Comparison of ENCODE assay signal across 2 cellular contexts in the genomic region with DNA sequence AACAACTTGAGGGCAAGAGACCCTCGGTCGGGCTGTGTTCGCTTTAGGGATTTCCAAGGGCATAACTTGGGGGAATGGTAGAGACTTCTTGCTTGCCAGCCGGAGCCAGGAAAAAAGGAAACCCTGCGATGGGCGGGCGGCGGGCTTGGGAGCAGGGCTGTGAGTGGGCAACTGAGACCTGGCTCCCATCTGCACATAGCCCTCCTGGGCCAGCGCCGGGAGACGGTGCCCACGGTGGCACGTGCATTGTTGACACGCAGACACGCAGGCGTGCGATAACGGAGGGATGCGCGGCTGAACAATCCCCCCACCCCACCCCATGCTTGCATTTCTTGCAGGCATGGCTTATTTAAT.
TF ChIP-seq lines count a peak whose summit lies in the region.

No MANE protein-coding gene starts in this region.

TF ChIP-seq in IMR-90, 13 proteins besides CTCF, POLR2A, EP300 and RAD21:
- TF ChIP-seq CEBPB (IDR thresholded peaks at IDR 0.05; ENCODE audit: low read depth, low read length) (no peak), BHLHE40 (IDR thresholded peaks at IDR 0.05; ENCODE audit: low read depth, low read length) (0 out of 2 replicates have a peak, but pooled peaks have one; percentile 13)

TF ChIP-seq in H1, 55 proteins besides CTCF, POLR2A, EP300 and RAD21:
- TF ChIP-seq CTBP2 (IDR thresholded peaks at IDR 0.05; ENCODE audit: borderline replicate concordance, insufficient read depth, insufficient read length, low read length), result peak; percentile 16
- no peak for TF ChIP-seq RFX5 (IDR thresholded peaks at IDR 0.05; ENCODE audit: borderline replicate concordance, low read depth, low read length)
- TF ChIP-seq RNF2 (IDR thresholded peaks at IDR 0.05; ENCODE audit: borderline replicate concordance, low read depth, low read length, missing control alignments, poor library complexity, severe bottlenecking), result peak; percentile 37
- no peak for TF ChIP-seq TCF12 (IDR thresholded peaks at IDR 0.05; ENCODE audit: low read depth, low read length)
- peak; percentile 41 for TF ChIP-seq EZH2 (IDR thresholded peaks at IDR 0.05; ENCODE audit: low read depth, low read length, severe bottlenecking)
